Comparison of ENCODE assay signal across 10 cellular contexts in the genomic region with DNA sequence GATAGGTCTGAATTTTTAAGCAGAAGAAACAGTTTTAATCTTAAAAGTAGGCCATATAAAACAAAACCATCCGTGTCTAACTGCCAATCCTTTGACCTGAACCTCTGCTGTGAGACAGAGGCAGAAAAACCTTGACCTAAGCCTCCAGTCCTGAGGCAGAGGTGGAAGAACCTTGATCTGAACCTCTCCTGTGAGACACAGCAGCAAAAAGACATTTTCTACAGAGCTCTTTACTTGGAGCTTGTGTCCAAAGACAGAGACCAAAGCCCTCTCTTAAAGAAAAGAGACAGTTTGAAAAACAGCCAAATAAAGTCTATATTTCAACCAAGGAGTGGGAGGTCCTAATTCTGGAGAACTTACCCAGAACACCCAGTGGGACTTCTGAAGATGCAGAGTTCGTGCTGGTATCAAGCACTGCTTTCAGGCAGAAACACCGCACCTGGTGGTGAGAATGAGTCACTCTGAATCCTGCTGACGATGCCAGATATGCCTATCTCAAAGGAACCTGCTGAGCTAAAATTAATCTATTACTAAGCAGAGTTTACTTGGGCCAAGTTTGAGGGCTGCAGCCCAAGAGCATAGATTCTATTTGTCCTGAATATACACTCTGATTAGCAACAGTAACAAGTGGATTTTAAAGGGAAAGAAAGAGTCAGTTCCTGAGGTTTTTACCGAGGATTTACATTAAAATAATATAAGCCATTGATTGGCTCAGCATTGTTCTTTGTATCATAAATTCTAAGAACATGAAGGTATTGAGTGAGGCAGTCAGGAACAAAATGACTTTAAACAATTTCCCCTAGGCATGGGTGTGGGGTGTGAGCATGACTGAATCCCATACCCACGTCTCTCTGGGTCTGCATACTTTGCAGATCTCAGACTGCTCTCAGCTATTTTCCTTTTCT.
DNase-seq lines count a peak whose midpoint lies in the region; ATAC-seq and TF ChIP-seq lines count a peak whose summit lies in the region.
"Had no signal": no experiment of that assay in that cellular context is flagged by ENCODE, and none has a peak within 500 bp of the region (broad histone marks: within the 10 kb centered on the region; RNA-seq: fewer than 3 reads in every experiment).

No MANE protein-coding gene starts in this region.

- H3K9me3 Mint-ChIP-seq in HFFc6, result peaks cover 39% of the 10 kb centered on the region
- H3K9me3 Mint-ChIP-seq: activated naive CD4-positive, alpha-beta T cell treated with anti-CD3 and anti-CD28 coated beads, Interleukin-2, amount 50 U/mL, for 24 hours had no signal

- no peaks in the 10 kb centered on the region for H3K36me3 ChIP-seq in adipocyte (ENCODE audit: control insufficient read depth, insufficient read depth, low read length, severe bottlenecking)
- H3K36me3 ChIP-seq in skeletal muscle tissue (ENCODE audit: control insufficient read depth in 3 of 3, insufficient read depth in 3 of 3, low read length in 3 of 3), result no peaks in the 10 kb centered on the region
- no peaks in the 10 kb centered on the region for H3K36me3 ChIP-seq in testis (ENCODE audit: low read depth, missing control alignments)

- H3K27me3 ChIP-seq in adipocyte (replicated peaks; ENCODE audit: control insufficient read depth, insufficient read depth, low read length) (no peaks in the 10 kb centered on the region), skeletal muscle tissue (ENCODE audit: control insufficient read depth in 3 of 3, insufficient read depth in 3 of 3, low read length in 3 of 3) (no peaks in the 10 kb centered on the region), testis (no peaks in the 10 kb centered on the region)

- peak; percentile 14 for DNase-seq in DMS 273 (lab: John Stamatoyannopoulos, UW; ENCODE audit: unreplicated experiment)
- no peak for DNase-seq in DMS 273 treated with DMSO at 0.1 percent for 48 hours (lab: John Stamatoyannopoulos, UW)
- peak; percentile 76 for DNase-seq in adipocyte (ENCODE audit: low read depth)
- DNase-seq in ACHN, result no peak
- no peak for DNase-seq in HFFc6
- no peak for DNase-seq in testis

- H3K4me3 Mint-ChIP-seq in HFFc6, result no peak overlapping the region
- H3K4me3 Mint-ChIP-seq: activated naive CD4-positive, alpha-beta T cell treated with anti-CD3 and anti-CD28 coated beads, Interleukin-2, amount 50 U/mL, for 24 hours had no signal

- H3K27ac Mint-ChIP-seq in HFFc6, result no peak overlapping the region
- H3K27ac Mint-ChIP-seq: activated naive CD4-positive, alpha-beta T cell treated with anti-CD3 and anti-CD28 coated beads, Interleukin-2, amount 50 U/mL, for 24 hours had no signal

- TF ChIP-seq CTCF in HFFc6 (IDR thresholded peaks at IDR 0.05) (no peak), testis (IDR thresholded peaks at IDR 0.05) (no peak)

- no peaks in the 10 kb centered on the region for H3K27me3 Mint-ChIP-seq in HFFc6 (ENCODE audit: insufficient read depth)
- H3K27me3 Mint-ChIP-seq: activated naive CD4-positive, alpha-beta T cell treated with anti-CD3 and anti-CD28 coated beads, Interleukin-2, amount 50 U/mL, for 24 hours had no signal

- H3K4me1 Mint-ChIP-seq in HFFc6 (ENCODE audit: low read depth), result no peaks in the 10 kb centered on the region
- H3K4me1 Mint-ChIP-seq: activated naive CD4-positive, alpha-beta T cell treated with anti-CD3 and anti-CD28 coated beads, Interleukin-2, amount 50 U/mL, for 24 hours had no signal

- WGBS in testis, 2 donors, result 30 to 47% methylated on average over 6 of the region's 6 CpGs

- in situ Hi-C loops in ACHN (cut with HindIII; ENCODE audit: low pct_ligation_motif_present, low pct_unique_long_range_greater_than_20kb, low sequenced_read_pairs), result no loop called here

- H3K27ac ChIP-seq in skeletal muscle tissue (ENCODE audit: low read depth, low read length) (peak overlapping the region; percentile 60), testis (no peak overlapping the region)
- H3K27ac ChIP-seq: 22Rv1 had no signal

- H3K9ac ChIP-seq in adipocyte (ENCODE audit: low read length), result no peak overlapping the region
- H3K9ac ChIP-seq in skeletal muscle tissue (ENCODE audit: low read depth in 1 of 3, low read length in 3 of 3), result no peak overlapping the region

- intact Hi-C loops in testis (cut with DNase I; ENCODE audit: low total_unique reads), result no loop called here

- no peak for TF ChIP-seq POLR2A in testis (IDR thresholded peaks at IDR 0.05)

- H3K9me3 ChIP-seq in adipocyte (ENCODE audit: control insufficient read depth, low read length) (no peaks in the 10 kb centered on the region), skeletal muscle tissue (ENCODE audit: control insufficient read depth in 3 of 3, low read length in 3 of 3) (no peaks in the 10 kb centered on the region), testis (no peaks in the 10 kb centered on the region)

- H3K36me3 Mint-ChIP-seq in HFFc6 (ENCODE audit: low read depth), result no peaks in the 10 kb centered on the region
- H3K36me3 Mint-ChIP-seq: activated naive CD4-positive, alpha-beta T cell treated with anti-CD3 and anti-CD28 coated beads, Interleukin-2, amount 50 U/mL, for 24 hours had no signal

- H3K4me1 ChIP-seq in adipocyte (ENCODE audit: control insufficient read depth, insufficient read depth, low read length), result no peaks in the 10 kb centered on the region
- H3K4me1 ChIP-seq in skeletal muscle tissue (ENCODE audit: control insufficient read depth in 3 of 3, insufficient read depth in 3 of 3, low read length in 3 of 3), result no peaks in the 10 kb centered on the region
- H3K4me1 ChIP-seq in testis, result peaks cover 6% of the 10 kb centered on the region

- H3K4me3 ChIP-seq in adipocyte (ENCODE audit: low read length) (no peak overlapping the region), skeletal muscle tissue (ENCODE audit: low read length in 3 of 3) (peak overlapping the region in 1 of 3 donors; percentile 17), testis (no peak overlapping the region)

- peak; percentile 94 for ATAC-seq in HG02973 (IDR thresholded peaks at IDR 0.05; ENCODE audit: unreplicated experiment)

Comparison
In these comparisons a context has a peak if more than half of its experiments do, and no peak if none do; other contexts are left out.
1. DNase-seq: peak in DMS 273 (single experiment) and adipocyte (single experiment); none in DMS 273 treated with DMSO at 0.1 percent for 48 hours (single experiment), ACHN (single experiment), HFFc6 (single experiment) and testis (single experiment).